Comparison of ENCODE assay signal across 13 cellular contexts in the genomic region with DNA sequence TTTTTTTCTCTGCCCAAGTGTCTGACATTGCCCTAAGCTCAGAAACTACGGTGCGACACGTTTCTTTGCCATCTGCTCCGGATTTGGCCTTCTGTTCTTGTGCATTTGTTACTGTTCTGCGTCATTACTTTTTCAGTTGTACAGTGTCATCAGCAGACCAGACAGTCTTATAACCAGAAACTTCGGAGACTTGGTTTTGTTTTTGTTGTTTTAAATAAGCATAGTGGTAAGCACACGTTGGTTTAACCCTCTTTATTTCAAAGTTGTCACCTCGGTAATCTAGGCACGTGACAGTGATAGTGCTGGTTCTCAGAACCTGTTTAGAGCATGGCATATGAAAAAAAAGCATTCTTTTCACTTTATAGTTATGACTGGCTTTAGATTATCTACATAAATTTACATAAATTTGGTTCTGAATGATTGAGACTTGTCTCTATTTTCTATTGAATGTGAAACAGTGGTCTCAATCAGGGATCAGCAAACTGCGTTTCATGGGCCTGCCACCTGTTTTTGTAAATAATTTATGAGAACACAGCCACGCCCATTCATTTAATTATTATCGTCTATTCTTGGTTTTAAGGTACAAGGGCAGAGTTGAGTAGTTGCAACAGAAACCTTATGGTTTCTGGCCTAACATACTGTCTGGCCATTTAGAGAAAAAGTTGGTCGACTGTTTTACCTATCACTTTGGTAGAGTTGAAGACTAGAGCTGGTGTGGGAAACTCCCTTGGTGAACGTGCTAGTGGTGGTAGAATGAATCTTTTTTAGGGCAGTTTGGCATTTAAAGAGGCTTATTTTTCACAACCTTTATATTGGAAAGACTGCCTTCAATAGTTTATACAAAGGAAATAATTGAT.
DNase-seq lines count a peak whose midpoint lies in the region; ATAC-seq and TF ChIP-seq lines count a peak whose summit lies in the region.
"Had no signal": no experiment of that assay in that cellular context is flagged by ENCODE, and none has a peak within 500 bp of the region (broad histone marks: within the 10 kb centered on the region; RNA-seq: fewer than 3 reads in every experiment).

No MANE protein-coding gene starts in this region.

- no peaks in the 10 kb centered on the region for H3K4me1 Mint-ChIP-seq in activated T-helper 17 cell treated with anti-CD3 and anti-CD28 coated beads, Interleukin-2, amount 50 U/mL, for 72 hours

- H3K9me3 ChIP-seq in Peyer's patch: no peaks in the 10 kb centered on the region
- H3K9me3 ChIP-seq: SJSA1 had no signal

- TF ChIP-seq CTCF in GM12864 (IDR thresholded peaks at IDR 0.05; ENCODE audit: low read depth, low read length, missing control alignments): no peak
- no peak for TF ChIP-seq CTCF in Peyer's patch (IDR thresholded peaks at IDR 0.05)

- no peaks in the 10 kb centered on the region for H3K27me3 ChIP-seq in Peyer's patch
- H3K27me3 ChIP-seq: neural progenitor cell, SJSA1 had no signal

- no peak for TF ChIP-seq POLR2A in Peyer's patch (IDR thresholded peaks at IDR 0.05)

- H3K36me3 Mint-ChIP-seq in activated T-helper 17 cell treated with anti-CD3 and anti-CD28 coated beads, Interleukin-2, amount 50 U/mL, for 72 hours (ENCODE audit: low read depth): no peaks in the 10 kb centered on the region

- H3K4me3 ChIP-seq in GM12864 (ENCODE audit: low read depth, low read length) (no peak overlapping the region), Peyer's patch (no peak overlapping the region)
- H3K4me3 ChIP-seq: neural progenitor cell, SJSA1 had no signal

- DNase-seq in GM12864 (ENCODE audit: low read depth) (peak; percentile 55), Peyer's patch (no peak), NCI-H2196 (lab: John Stamatoyannopoulos, UW; ENCODE audit: unreplicated experiment) (no peak), NCI-H526 (lab: John Stamatoyannopoulos, UW) (no peak)
- DNase-seq in stimulated activated CD8-positive, alpha-beta memory T cell treated with anti-CD3 and anti-CD28 coated beads, Interleukin-4, amount 100 ng/mL, for 48 hours: no peak
- DNase-seq: activated T-cell treated with anti-CD3 and anti-CD28 coated beads, Interleukin-2, amount 50 U/mL, for 24 hours; NCI-H1048 had no signal

- no peak overlapping the region for H3K27ac Mint-ChIP-seq in activated T-helper 17 cell treated with anti-CD3 and anti-CD28 coated beads, Interleukin-2, amount 50 U/mL, for 72 hours
- H3K27ac Mint-ChIP-seq: activated T-cell treated with anti-CD3 and anti-CD28 coated beads, Interleukin-2, amount 50 U/mL, for 24 hours; dendritic cell treated with granulocyte-macrophage colony-stimulating factor and Interleukin-4, amounts not matched to agents 40 ng/mL and 50 ng/mL, for 4 days; neural progenitor cell had no signal

- ATAC-seq in GM19468 (IDR thresholded peaks at IDR 0.05; ENCODE audit: extremely low read depth, unreplicated experiment): peak; percentile 82
- ATAC-seq in HG03060 (IDR thresholded peaks at IDR 0.05; ENCODE audit: low read depth, unreplicated experiment): peak; percentile 56
- no peak for ATAC-seq in activated T-helper 17 cell treated with anti-CD3 and anti-CD28 coated beads, Interleukin-2, amount 50 U/mL, for 72 hours (replicated peaks)

- H3K36me3 ChIP-seq in Peyer's patch: no peaks in the 10 kb centered on the region

- peak overlapping the region in 3 of 4 donors; percentile 25 to 60 (median 39) for H3K27ac ChIP-seq in Peyer's patch
- H3K27ac ChIP-seq: neural progenitor cell, SJSA1 had no signal

- H3K4me1 ChIP-seq in Peyer's patch: peaks cover 0 to 6% (median 0%) of the 10 kb centered on the region in 4 donors

- no peak overlapping the region for H3K4me3 Mint-ChIP-seq in activated T-helper 17 cell treated with anti-CD3 and anti-CD28 coated beads, Interleukin-2, amount 50 U/mL, for 72 hours
- H3K4me3 Mint-ChIP-seq: activated T-cell treated with anti-CD3 and anti-CD28 coated beads, Interleukin-2, amount 50 U/mL, for 24 hours; dendritic cell treated with granulocyte-macrophage colony-stimulating factor and Interleukin-4, amounts not matched to agents 40 ng/mL and 50 ng/mL, for 4 days; neural progenitor cell had no signal

- no peaks in the 10 kb centered on the region for H3K9me3 Mint-ChIP-seq in activated T-helper 17 cell treated with anti-CD3 and anti-CD28 coated beads, Interleukin-2, amount 50 U/mL, for 72 hours
- H3K9me3 Mint-ChIP-seq: activated T-cell treated with anti-CD3 and anti-CD28 coated beads, Interleukin-2, amount 50 U/mL, for 24 hours; dendritic cell treated with granulocyte-macrophage colony-stimulating factor and Interleukin-4, amounts not matched to agents 40 ng/mL and 50 ng/mL, for 4 days; neural progenitor cell had no signal

- H3K27me3 Mint-ChIP-seq in activated T-helper 17 cell treated with anti-CD3 and anti-CD28 coated beads, Interleukin-2, amount 50 U/mL, for 72 hours: peaks cover 14% of the 10 kb centered on the region
- H3K27me3 Mint-ChIP-seq: dendritic cell treated with granulocyte-macrophage colony-stimulating factor and Interleukin-4, amounts not matched to agents 40 ng/mL and 50 ng/mL, for 4 days had no signal
